9 cellular contexts compared by ENCODE assay signal in genomic region chr18:48835119-48835518, GRCh38.
DNase-seq lines count a peak whose midpoint lies in the region; ATAC-seq and TF ChIP-seq lines count a peak whose summit lies in the region.
"Had no signal": no experiment of that assay in that cellular context is flagged by ENCODE, and none has a peak within 500 bp of the region (broad histone marks: within the 10 kb centered on the region; RNA-seq: fewer than 3 reads in every experiment).

No MANE protein-coding gene starts in this region.

- H3K4me3 ChIP-seq in tibial artery, result no peak overlapping the region

- no peaks in the 10 kb centered on the region for H3K36me3 ChIP-seq in tibial artery

- no peak overlapping the region for H3K4me3 Mint-ChIP-seq in activated naive CD4-positive, alpha-beta T cell treated with anti-CD3 and anti-CD28 coated beads for 36 hours
- H3K4me3 Mint-ChIP-seq in activated CD4-positive, alpha-beta memory T cell treated with anti-CD3 and anti-CD28 coated beads, Interleukin-2, amount 10 ng/mL, durations not matched to agents 7 days and 5 days, result peak overlapping the region; percentile 81

- POLR2A ChIA-PET in activated CD4-positive, alpha-beta memory T cell treated with anti-CD3 and anti-CD28 coated beads, Interleukin-2, amount 10 ng/mL, durations not matched to agents 7 days and 5 days (lab: Charles Lee), result interaction anchor here (0.7 to 5.8 kb wide), 22 partner anchors 8 to 979 kb away, joined by 3 to 75 read pairs (median 6); partner anchors contain the start of gene ACAA2

- H3K4me1 ChIP-seq in tibial artery, result peaks cover 0 to 80% (median 57%) of the 10 kb centered on the region in 4 donors

- H3K36me3 Mint-ChIP-seq in activated naive CD4-positive, alpha-beta T cell treated with anti-CD3 and anti-CD28 coated beads for 36 hours (ENCODE audit: low read depth), result no peaks in the 10 kb centered on the region
- H3K36me3 Mint-ChIP-seq in activated CD4-positive, alpha-beta memory T cell treated with anti-CD3 and anti-CD28 coated beads, Interleukin-2, amount 10 ng/mL, durations not matched to agents 7 days and 5 days (ENCODE audit: low read depth), result peaks cover 23% of the 10 kb centered on the region

- no peak for TF ChIP-seq CTCF in tibial artery (IDR thresholded peaks at IDR 0.05)

- peaks cover 60% of the 10 kb centered on the region for H3K4me1 Mint-ChIP-seq in activated naive CD4-positive, alpha-beta T cell treated with anti-CD3 and anti-CD28 coated beads for 36 hours (ENCODE audit: low read depth)
- H3K4me1 Mint-ChIP-seq in activated CD4-positive, alpha-beta memory T cell treated with anti-CD3 and anti-CD28 coated beads, Interleukin-2, amount 10 ng/mL, durations not matched to agents 7 days and 5 days, result peaks cover 94% of the 10 kb centered on the region

- H3K9me3 Mint-ChIP-seq in activated naive CD4-positive, alpha-beta T cell treated with anti-CD3 and anti-CD28 coated beads for 36 hours, result no peaks in the 10 kb centered on the region
- no peaks in the 10 kb centered on the region for H3K9me3 Mint-ChIP-seq in activated CD4-positive, alpha-beta memory T cell treated with anti-CD3 and anti-CD28 coated beads, Interleukin-2, amount 10 ng/mL, durations not matched to agents 7 days and 5 days

- intact Hi-C loops in activated naive CD4-positive, alpha-beta T cell treated with anti-CD3 and anti-CD28 coated beads for 36 hours (cut with micrococcal nuclease), result no loop called here
- intact Hi-C loops in tibial artery (cut with DNase I; ENCODE audit: low total_unique reads), result no loop called here

- in situ Hi-C loops in KBM-7 (cut with MboI; ENCODE audit: low pct_unique_long_range_greater_than_20kb, low sequenced_read_pairs), result no loop called here

- no peaks in the 10 kb centered on the region for H3K27me3 Mint-ChIP-seq in activated naive CD4-positive, alpha-beta T cell treated with anti-CD3 and anti-CD28 coated beads for 36 hours (ENCODE audit: low read depth)
- no peaks in the 10 kb centered on the region for H3K27me3 Mint-ChIP-seq in activated CD4-positive, alpha-beta memory T cell treated with anti-CD3 and anti-CD28 coated beads, Interleukin-2, amount 10 ng/mL, durations not matched to agents 7 days and 5 days

- CTCF ChIA-PET in activated naive CD4-positive, alpha-beta T cell treated with anti-CD3 and anti-CD28 coated beads for 36 hours (lab: Charles Lee), result interaction anchor here (1.4 to 1.9 kb wide), 2 partner anchors 21 to 80 kb away, joined by 3 to 5 read pairs; no protein-coding TSS in a partner anchor
- CTCF ChIA-PET in activated CD4-positive, alpha-beta memory T cell treated with anti-CD3 and anti-CD28 coated beads, Interleukin-2, amount 10 ng/mL, durations not matched to agents 7 days and 5 days (lab: Charles Lee), result interaction anchor here (1.9 to 2.2 kb wide), 3 partner anchors 21 to 58 kb away, joined by 5 to 11 read pairs (median 7); no protein-coding TSS in a partner anchor

- H3K27me3 ChIP-seq in tibial artery, result no peaks in the 10 kb centered on the region

- no peak for ATAC-seq in GM21526 (IDR thresholded peaks at IDR 0.05; ENCODE audit: low FRiP score, unreplicated experiment)
- ATAC-seq in GM18519 (IDR thresholded peaks at IDR 0.05; ENCODE audit: low FRiP score, unreplicated experiment), result no peak

- peak overlapping the region; percentile 63 to 89 for H3K27ac ChIP-seq in tibial artery
- H3K27ac ChIP-seq: C4-2B had no signal

- no peak for DNase-seq in activated naive CD4-positive, alpha-beta T cell treated with anti-CD3 and anti-CD28 coated beads for 36 hours
- no peak for DNase-seq in activated naive CD4-positive, alpha-beta T cell treated with anti-CD3 and anti-CD28 coated beads, Interleukin-2, amount 50 U/mL, for 16 hours
- DNase-seq in activated CD4-positive, alpha-beta memory T cell treated with anti-CD3 and anti-CD28 coated beads, Interleukin-2, amount 10 ng/mL, durations not matched to agents 7 days and 5 days, result no peak
- peak; percentile 54 for DNase-seq in islet precursor cell
- no peak for DNase-seq in tibial artery
- no peak for DNase-seq in KBM-7

- H3K9me3 ChIP-seq in tibial artery, result no peaks in the 10 kb centered on the region

- H3K27ac Mint-ChIP-seq in activated naive CD4-positive, alpha-beta T cell treated with anti-CD3 and anti-CD28 coated beads for 36 hours, result peak overlapping the region; percentile 85
- H3K27ac Mint-ChIP-seq in activated CD4-positive, alpha-beta memory T cell treated with anti-CD3 and anti-CD28 coated beads, Interleukin-2, amount 10 ng/mL, durations not matched to agents 7 days and 5 days, result peak overlapping the region; percentile 97
